15 cellular contexts compared by ENCODE assay signal in genomic region chr12:27087898-27088297, GRCh38. TPM values are rescaled to one million over a fixed set of nuclear protein-coding genes. Genes with fewer than 3 reads are reported as not detected.
"Had no signal": no experiment of that assay in that cellular context is flagged by ENCODE, and none has a peak within 500 bp of the region (broad histone marks: within the 10 kb centered on the region; RNA-seq: fewer than 3 reads in every experiment).

No MANE protein-coding gene starts in this region.

RNA-seq across cellular contexts. Expression of gene C12orf71, which starts 5.5 kb away (rescaled TPM):
- total RNA-seq: activated CD4-positive, alpha-beta T cell treated with anti-CD3 and anti-CD28 coated beads, Interleukin-2, amount 10 ng/mL, durations not matched to agents 7 days and 5 days; activated CD8-positive, alpha-beta T cell treated with anti-CD3 and anti-CD28 coated beads, Interleukin-2, amount 10 ng/mL, durations not matched to agents 7 days and 5 days; activated T-helper 1 cell treated with anti-CD3 and anti-CD28 coated beads, Interleukin-12 subunit alpha, Interleukin-12 subunit beta, Interleukin-2, Interleukin-4 antibody, amounts not matched to agents 30 ng/mL and 10 ng/mL and 1 ng/mL, durations not matched to agents 14 hours and 24 hours and 36 hours; body of pancreas; cardiac septum; chondrocyte; esophagus muscularis mucosa; heart right ventricle; lower lobe of right lung; natural killer cell; osteocyte; progenitor cell of endocrine pancreas; sigmoid colon; temporal lobe; uterus had no signal
- polyA plus RNA-seq: heart right ventricle, sigmoid colon had no signal
